8 cellular contexts compared by ENCODE assay signal in genomic region chr17:81911277-81911961, GRCh38. TPM values are rescaled to one million over a fixed set of nuclear protein-coding genes. Genes with fewer than 3 reads are reported as not detected.
DNase-seq lines count a peak whose midpoint lies in the region; ATAC-seq and TF ChIP-seq lines count a peak whose summit lies in the region.

TSS of gene PCYT2 (minus strand) at chr17:81911399. CDS start at chr17:81911355, 44 bp downstream.

- H3K27me3 ChIP-seq in thoracic aorta (replicated peaks; ENCODE audit: insufficient read depth): no peaks in the 10 kb centered on the region

- no peaks in the 10 kb centered on the region for H3K27me3 Mint-ChIP-seq in osteocyte (ENCODE audit: unreplicated experiment)

- no peaks in the 10 kb centered on the region for H3K9me3 Mint-ChIP-seq in activated naive CD4-positive, alpha-beta T cell treated with anti-CD3 and anti-CD28 coated beads, Interleukin-2, amount 50 U/mL, for 72 hours
- no peaks in the 10 kb centered on the region for H3K9me3 Mint-ChIP-seq in osteocyte (ENCODE audit: unreplicated experiment)

- peak; percentile 72 for DNase-seq in GDM1 (lab: John Stamatoyannopoulos, UW)
- DNase-seq in HFF-Myc (ENCODE audit: extremely low read depth, low read depth): no peak
- peak; percentile 86 for DNase-seq in NCI-H1092 treated with DMSO at 0.1 percent for 48 hours (lab: John Stamatoyannopoulos, UW)
- peak; percentile 69 for DNase-seq in SKM-1 treated with dmso at 0.1 percent for 144 hours (lab: John Stamatoyannopoulos, UW; ENCODE audit: unreplicated experiment)
- peak; percentile 93 for DNase-seq in activated naive CD4-positive, alpha-beta T cell treated with anti-CD3 and anti-CD28 coated beads, Interleukin-2, amount 50 U/mL, for 72 hours (ENCODE audit: low spot score in 2 of 2)
- peak; percentile 90 for DNase-seq in glomerular visceral epithelial cell (ENCODE audit: extremely low spot score)
- DNase-seq in osteocyte (ENCODE audit: extremely low spot score, unreplicated experiment): peak; percentile 96
- peak; percentile 53 for DNase-seq in thoracic aorta (ENCODE audit: low spot score)

- peaks cover 28% of the 10 kb centered on the region for H3K36me3 ChIP-seq in thoracic aorta

- TF ChIP-seq CTCF in HFF-Myc (IDR thresholded peaks at IDR 0.05; ENCODE audit: low read depth, low read length, missing control alignments): no peak
- no peak for TF ChIP-seq CTCF in osteocyte (IDR thresholded peaks at IDR 0.05)
- TF ChIP-seq CTCF in thoracic aorta (IDR thresholded peaks at IDR 0.05): no peak

- no peaks in the 10 kb centered on the region for H3K9me3 ChIP-seq in thoracic aorta

- H3K4me3 ChIP-seq in HFF-Myc (replicated peaks; ENCODE audit: low read depth, low read length) (peak within 1 kb of the TSS; percentile 70), thoracic aorta (peak within 1 kb of the TSS; percentile 81)

- H3K27ac ChIP-seq in thoracic aorta: peak within 1 kb of the TSS; percentile 66 to 85

- H3K4me1 Mint-ChIP-seq in osteocyte (ENCODE audit: unreplicated experiment): peaks cover 9% of the 10 kb centered on the region

- H3K36me3 Mint-ChIP-seq in activated naive CD4-positive, alpha-beta T cell treated with anti-CD3 and anti-CD28 coated beads, Interleukin-2, amount 50 U/mL, for 72 hours: no peaks in the 10 kb centered on the region
- peaks cover 18% of the 10 kb centered on the region for H3K36me3 Mint-ChIP-seq in osteocyte (ENCODE audit: unreplicated experiment)

- H3K4me3 Mint-ChIP-seq in osteocyte (ENCODE audit: unreplicated experiment): peak within 1 kb of the TSS; percentile 78

- no peak within 1 kb of the TSS for H3K27ac Mint-ChIP-seq in activated naive CD4-positive, alpha-beta T cell treated with anti-CD3 and anti-CD28 coated beads, Interleukin-2, amount 50 U/mL, for 72 hours
- H3K27ac Mint-ChIP-seq in osteocyte (ENCODE audit: unreplicated experiment): peak within 1 kb of the TSS; percentile 27

- peaks cover 6 to 14% of the 10 kb centered on the region in 2 donors for H3K4me1 ChIP-seq in thoracic aorta (ENCODE audit: control insufficient read depth in 1 of 2, low read depth in 2 of 2)

- peak; percentile 93 to 94 for ATAC-seq in activated naive CD4-positive, alpha-beta T cell treated with anti-CD3 and anti-CD28 coated beads, Interleukin-2, amount 50 U/mL, for 72 hours
- ATAC-seq in thoracic aorta (ENCODE audit: insufficient number of reproducible peaks, low FRiP score, low read depth): peak; percentile 86

RNA-seq across cellular contexts. Expression of gene PCYT2, which starts in this region (rescaled TPM):
- 10 to 100 TPM; 16.4 to 20.1 TPM for total RNA-seq in activated naive CD4-positive, alpha-beta T cell treated with anti-CD3 and anti-CD28 coated beads, Interleukin-2, amount 50 U/mL, for 72 hours
- total RNA-seq in osteocyte (33.2 and 38.0 TPM in 2 replicates), thoracic aorta (10 to 100 TPM; 13.6 to 81.9 TPM)
